Comparison of ENCODE assay signal across 23 cellular contexts in the genomic region with DNA sequence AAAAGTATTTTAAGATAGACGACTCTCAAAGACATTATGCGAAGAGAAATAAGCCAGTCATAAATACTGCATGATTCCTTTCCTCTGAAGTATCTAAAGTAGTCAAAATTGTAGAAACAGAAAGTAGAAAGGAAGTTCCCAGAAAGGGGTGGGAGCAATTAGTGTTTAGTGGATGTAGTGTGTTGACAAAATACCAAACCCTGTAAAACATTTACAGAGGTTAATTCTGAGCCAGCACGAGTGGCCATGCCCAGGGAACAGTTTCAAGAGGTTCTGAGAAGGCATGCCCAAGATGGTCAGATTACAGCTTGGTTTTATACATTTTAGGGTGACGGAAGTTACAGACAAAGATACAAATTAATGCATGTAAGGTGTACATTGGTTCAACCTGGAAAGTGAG. TPM values are rescaled to one million over a fixed set of nuclear protein-coding genes. Genes with fewer than 3 reads are reported as not detected.
A peak's percentile ranks its signal among the peaks of the same experiment; 100 is the strongest.
DNase-seq lines count a peak whose midpoint lies in the region; FAIRE-seq and TF ChIP-seq lines count a peak whose summit lies in the region.
"Had no signal": no experiment of that assay in that cellular context is flagged by ENCODE, and none has a peak within 500 bp of the region (broad histone marks: within the 10 kb centered on the region; RNA-seq: fewer than 3 reads in every experiment).

No MANE protein-coding gene starts in this region.

- 94% methylated on average over 4 of the region's 4 CpGs for WGBS in HUES64
- no CpG with 5 or more reads among the region's 4 CpGs for WGBS in mesendoderm (ENCODE audit: extremely low coverage, insufficient coverage, low lambda C conversion rate)

- peak overlapping the region; percentile 96 for H3K4ac ChIP-seq in mesendoderm (ENCODE audit: low read depth, low read length)

- H3K9me3 ChIP-seq in HUES64 (ENCODE audit: insufficient read depth, low read depth, low read length): no peaks in the 10 kb centered on the region
- H3K9me3 ChIP-seq in WERI-Rb-1 (ENCODE audit: severe bottlenecking): no peaks in the 10 kb centered on the region
- H3K9me3 ChIP-seq: psoas muscle, testis had no signal

- peak overlapping the region; percentile 91 for H3K27ac ChIP-seq in HUES64 (ENCODE audit: low read depth, low read length)
- H3K27ac ChIP-seq in mesendoderm (ENCODE audit: low read depth, low read length): peak overlapping the region; percentile 74
- no peak overlapping the region for H3K27ac ChIP-seq in WERI-Rb-1
- H3K27ac ChIP-seq: dorsolateral prefrontal cortex, epithelial cell of prostate, foreskin keratinocyte, psoas muscle, testis had no signal

- H3K4me2 ChIP-seq in mesendoderm (ENCODE audit: low read length): no peak overlapping the region

- no peak for TF ChIP-seq CTCF in WERI-Rb-1 (IDR thresholded peaks at IDR 0.05; ENCODE audit: low read depth, low read length)

- H3K79me2 ChIP-seq in mesendoderm (ENCODE audit: control insufficient read depth, insufficient read depth, low read length): no peaks in the 10 kb centered on the region

- H3K27me3 ChIP-seq in HUES64 (ENCODE audit: insufficient read depth, low read length) (no peaks in the 10 kb centered on the region), mesendoderm (ENCODE audit: insufficient read depth, low read length, poor library complexity) (no peaks in the 10 kb centered on the region), WERI-Rb-1 (ENCODE audit: insufficient read depth, low read depth, severe bottlenecking) (no peaks in the 10 kb centered on the region)
- H3K27me3 ChIP-seq: dorsolateral prefrontal cortex, foreskin keratinocyte, testis had no signal

- no peak overlapping the region for H3K4me3 ChIP-seq in HUES64 (ENCODE audit: low read length)
- no peak overlapping the region for H3K4me3 ChIP-seq in mesendoderm (ENCODE audit: low read length)
- no peak overlapping the region for H3K4me3 ChIP-seq in WERI-Rb-1 (ENCODE audit: low read depth, low read length)
- H3K4me3 ChIP-seq: dorsolateral prefrontal cortex, psoas muscle, testis had no signal

- H3K18ac ChIP-seq in mesendoderm (ENCODE audit: low read length): peak overlapping the region; percentile 94

- no peak overlapping the region for H4K5ac ChIP-seq in mesendoderm (ENCODE audit: low read length)

- H2BK15ac ChIP-seq in mesendoderm (replicated peaks; ENCODE audit: low read depth): peak overlapping the region; percentile 59

- peak overlapping the region; percentile 15 for H4K8ac ChIP-seq in mesendoderm (ENCODE audit: low read depth, low read length)

- peak overlapping the region; percentile 92 for H2BK120ac ChIP-seq in mesendoderm (ENCODE audit: low read depth, low read length)

- H3K36me3 ChIP-seq in HUES64 (ENCODE audit: insufficient read depth, low read length): no peaks in the 10 kb centered on the region
- no peaks in the 10 kb centered on the region for H3K36me3 ChIP-seq in mesendoderm (ENCODE audit: control insufficient read depth, insufficient read depth, low read length)
- H3K36me3 ChIP-seq in WERI-Rb-1: no peaks in the 10 kb centered on the region

- H2BK5ac ChIP-seq in mesendoderm (ENCODE audit: low read length): peak overlapping the region; percentile 96

- H3K79me1 ChIP-seq in mesendoderm (ENCODE audit: low read length): no peaks in the 10 kb centered on the region

- FAIRE-seq in islet of Langerhans (lab: Jason Lieb, UNC): peak; percentile 76

- H3K23ac ChIP-seq in mesendoderm (ENCODE audit: low read length): no peak overlapping the region

- H2AK5ac ChIP-seq in mesendoderm (ENCODE audit: low read length): peak overlapping the region; percentile 20

- peak overlapping the region; percentile 29 for H3K56ac ChIP-seq in mesendoderm (ENCODE audit: low read length)

- no peak for DNase-seq in mesendoderm
- DNase-seq in NCI-H128 (lab: John Stamatoyannopoulos, UW; ENCODE audit: unreplicated experiment): no peak
- DNase-seq in NCI-H146 (lab: John Stamatoyannopoulos, UW): no peak
- no peak for DNase-seq in ecto neural progenitor cell (ENCODE audit: low spot score)
- no peak for DNase-seq in WERI-Rb-1
- DNase-seq: activated CD4-positive, alpha-beta T cell treated with anti-CD3 and anti-CD28 coated beads for 4 hours; activated naive CD4-positive, alpha-beta T cell treated with anti-CD3 and anti-CD28 coated beads, Interleukin-2, amount 50 U/mL, for 16 hours; activated T-cell treated with anti-CD3 and anti-CD28 coated beads, Interleukin-2, amount 50 U/mL, for 48 hours; aorta; caudate nucleus; CD4-positive, alpha-beta T cell; dorsolateral prefrontal cortex; foreskin keratinocyte; IMR-90; islet precursor cell; NCI-H1417 treated with DMSO at 0.1 percent for 48 hours; NCI-H2171; NCI-H526; psoas muscle; testis had no signal

- H3K4me1 ChIP-seq in HUES64 (ENCODE audit: insufficient read depth, low read length) (peaks cover 39% of the 10 kb centered on the region), mesendoderm (ENCODE audit: control insufficient read depth, low read depth, low read length) (peaks cover 7% of the 10 kb centered on the region)

- H3K9ac ChIP-seq in HUES64 (ENCODE audit: low read depth, low read length) (peak overlapping the region; percentile 52), mesendoderm (ENCODE audit: low read length) (no peak overlapping the region)

RNA-seq across cellular contexts. Expression of a gene that starts 34.4 kb away (rescaled TPM):
- polyA plus RNA-seq in HUES64 (2013, experiment 1 of 2): 29.7 TPM
- 32.4 TPM for polyA plus RNA-seq in HUES64 (2013, experiment 2 of 2)
- 13.9 TPM for polyA plus RNA-seq in mesendoderm (2013, experiment 1 of 2)
- polyA plus RNA-seq in mesendoderm (2013, experiment 2 of 2): 14.2 TPM
